Comparison of ENCODE assay signal across 26 cellular contexts in the genomic region with DNA sequence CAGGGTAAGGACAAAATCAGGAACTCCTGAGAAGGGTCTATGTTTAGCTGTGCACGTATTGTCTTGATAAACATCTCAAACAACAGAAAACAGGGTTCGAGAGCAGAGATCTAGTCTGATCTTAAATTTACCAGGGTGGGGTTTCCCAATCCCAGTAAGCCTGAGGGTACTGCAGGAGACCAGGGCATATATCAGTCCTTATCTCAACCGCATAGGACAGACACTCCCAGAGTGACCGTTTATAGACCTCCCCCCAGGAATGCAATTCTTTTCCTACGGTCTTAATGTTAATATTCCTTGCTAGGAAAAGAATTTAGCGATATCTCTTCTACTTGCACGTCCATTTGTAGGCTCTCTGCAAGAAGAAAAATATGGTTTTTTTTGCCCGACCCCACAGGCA.
"Had no signal": no experiment of that assay in that cellular context is flagged by ENCODE, and none has a peak within 500 bp of the region (broad histone marks: within the 10 kb centered on the region; RNA-seq: fewer than 3 reads in every experiment).

No MANE protein-coding gene starts in this region.

- DNase-seq: activated CD4-positive, alpha-beta memory T cell treated with anti-CD3 and anti-CD28 coated beads for 36 hours; activated CD4-positive, alpha-beta T cell treated with anti-CD3 and anti-CD28 coated beads for 36 hours; activated CD4-positive, alpha-beta T cell treated with anti-CD3 and anti-CD28 coated beads, Interleukin-2, amount 10 ng/mL, durations not matched to agents 24 days and 14 days; activated CD4-positive, CD25-positive, alpha-beta regulatory T cell; activated CD4-positive, CD25-positive, alpha-beta regulatory T cell treated with anti-CD3 and anti-CD28 coated beads, Interleukin-2, amount 50 U/mL, for 72 hours; activated CD8-positive, alpha-beta memory T cell treated with anti-CD3 and anti-CD28 coated beads, Interleukin-2, amount 10 ng/mL, durations not matched to agents 7 days and 5 days; activated CD8-positive, alpha-beta memory T cell treated with anti-CD3 and anti-CD28 coated beads, Interleukin-2, amount 50 U/mL, for 4 hours; activated CD8-positive, alpha-beta T cell treated with anti-CD3 and anti-CD28 coated beads, Interleukin-2, amount 10 ng/mL, durations not matched to agents 7 days and 5 days; activated effector memory CD4-positive, alpha-beta T cell treated with Interleukin-2 at 50 U/mL for 16 hours; activated gamma-delta T cell treated with Interleukin-2 at 50 U/mL for 16 hours; activated naive CD4-positive, alpha-beta T cell treated with anti-CD3 and anti-CD28 coated beads, Interleukin-2, amount 50 U/mL, for 16 hours; activated naive CD4-positive, alpha-beta T cell treated with Interleukin-2 at 50 U/mL for 16 hours; activated T-cell treated with anti-CD3 and anti-CD28 coated beads, Interleukin-2, amount 50 U/mL, for 1 hour; activated T-cell treated with anti-CD3 and anti-CD28 coated beads, Interleukin-2, amount 50 U/mL, for 72 hours; adrenal gland; amygdala; aorta; body of pancreas; colonic mucosa; effector CD8-positive, alpha-beta T cell; foreskin fibroblast; glutamatergic neuron; heart left ventricle; T-helper 2 cell had no signal

- H3K4me1 ChIP-seq: adrenal gland, body of pancreas, colonic mucosa, heart left ventricle had no signal

- H3K4me3 ChIP-seq: adrenal gland, body of pancreas, colonic mucosa, heart left ventricle had no signal

- H3K4me1 Mint-ChIP-seq: activated CD4-positive, alpha-beta T cell treated with anti-CD3 and anti-CD28 coated beads for 36 hours; activated CD4-positive, alpha-beta T cell treated with anti-CD3 and anti-CD28 coated beads, Interleukin-2, amount 10 ng/mL, durations not matched to agents 24 days and 14 days; activated CD8-positive, alpha-beta memory T cell treated with anti-CD3 and anti-CD28 coated beads, Interleukin-2, amount 10 ng/mL, durations not matched to agents 7 days and 5 days; activated T-helper 17 cell treated with anti-CD3 and anti-CD28 coated beads, Interleukin-2, amount 50 U/mL, for 72 hours had no signal

- H3K36me3 ChIP-seq: adrenal gland, colonic mucosa, heart left ventricle had no signal

- H3K27ac ChIP-seq: adrenal gland, body of pancreas, colonic mucosa, heart left ventricle had no signal

- H3K27ac Mint-ChIP-seq: activated CD4-positive, alpha-beta memory T cell treated with anti-CD3 and anti-CD28 coated beads for 36 hours; activated CD4-positive, alpha-beta T cell treated with anti-CD3 and anti-CD28 coated beads for 36 hours; activated CD4-positive, alpha-beta T cell treated with anti-CD3 and anti-CD28 coated beads, Interleukin-2, amount 10 ng/mL, durations not matched to agents 24 days and 14 days; activated CD8-positive, alpha-beta memory T cell treated with anti-CD3 and anti-CD28 coated beads, Interleukin-2, amount 10 ng/mL, durations not matched to agents 7 days and 5 days; activated CD8-positive, alpha-beta T cell treated with anti-CD3 and anti-CD28 coated beads, Interleukin-2, amount 10 ng/mL, durations not matched to agents 7 days and 5 days; activated naive CD8-positive, alpha-beta T cell; activated T-cell treated with anti-CD3 and anti-CD28 coated beads, Interleukin-2, amount 50 U/mL, for 72 hours; activated T-helper 17 cell treated with anti-CD3 and anti-CD28 coated beads, Interleukin-2, amount 50 U/mL, for 72 hours had no signal

- H3K4me3 Mint-ChIP-seq: activated CD4-positive, alpha-beta memory T cell treated with anti-CD3 and anti-CD28 coated beads for 36 hours; activated CD4-positive, alpha-beta T cell treated with anti-CD3 and anti-CD28 coated beads for 36 hours; activated CD4-positive, alpha-beta T cell treated with anti-CD3 and anti-CD28 coated beads, Interleukin-2, amount 10 ng/mL, durations not matched to agents 24 days and 14 days; activated CD8-positive, alpha-beta memory T cell treated with anti-CD3 and anti-CD28 coated beads, Interleukin-2, amount 10 ng/mL, durations not matched to agents 7 days and 5 days; activated CD8-positive, alpha-beta T cell treated with anti-CD3 and anti-CD28 coated beads, Interleukin-2, amount 10 ng/mL, durations not matched to agents 7 days and 5 days; activated naive CD8-positive, alpha-beta T cell; activated T-cell treated with anti-CD3 and anti-CD28 coated beads, Interleukin-2, amount 50 U/mL, for 72 hours; activated T-helper 17 cell treated with anti-CD3 and anti-CD28 coated beads, Interleukin-2, amount 50 U/mL, for 72 hours had no signal

- H3K9me3 Mint-ChIP-seq: activated T-helper 17 cell treated with anti-CD3 and anti-CD28 coated beads, Interleukin-2, amount 50 U/mL, for 72 hours had no signal

- H3K27me3 ChIP-seq: body of pancreas, colonic mucosa had no signal
